In the genomic region with DNA sequence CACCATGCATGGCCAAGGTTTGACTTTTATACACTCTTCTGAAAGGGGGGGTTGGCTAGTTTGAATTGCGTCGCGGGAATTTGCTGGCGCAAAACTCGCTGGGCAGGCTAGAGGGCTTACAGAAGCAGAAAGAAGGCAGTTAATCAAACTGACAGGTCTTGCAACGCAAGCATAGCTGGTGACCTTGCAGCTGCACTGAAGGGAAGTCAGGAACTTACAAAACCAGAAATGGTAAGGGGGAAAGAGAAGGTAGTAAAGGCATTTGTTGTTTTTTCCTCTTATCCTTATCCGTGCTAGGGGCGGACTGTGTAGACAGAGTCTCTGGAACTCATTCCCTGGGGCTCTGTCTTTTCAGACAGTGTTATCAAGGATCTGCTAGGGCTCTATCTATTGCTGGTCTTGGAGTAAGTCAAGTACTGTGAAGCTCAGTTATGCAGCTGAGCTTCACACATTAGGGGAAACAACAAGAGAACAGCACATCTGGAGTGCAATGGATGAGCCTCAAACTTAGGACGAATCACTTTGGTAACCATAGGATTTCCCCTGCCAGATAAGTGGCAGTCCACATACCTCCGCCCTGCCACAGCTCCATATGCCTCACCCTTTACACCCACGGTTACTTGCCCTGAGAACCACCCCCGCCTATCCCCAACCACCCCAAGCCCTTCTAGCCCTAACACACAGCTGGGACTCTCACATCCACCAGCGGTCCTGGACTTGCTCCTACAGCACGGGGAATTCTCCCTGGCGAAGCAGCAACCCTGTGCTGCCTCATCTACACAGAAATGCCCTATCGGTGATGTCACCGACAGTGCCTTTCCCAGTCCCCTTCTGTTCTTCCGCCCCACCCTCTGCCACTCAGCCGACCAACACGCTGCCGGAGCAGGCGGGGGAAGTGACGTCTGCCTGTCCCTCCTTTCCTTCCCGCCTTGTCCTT, we compare ENCODE assay signal across 10 cellular contexts.
A peak's percentile ranks its signal among the peaks of the same experiment; 100 is the strongest.
DNase-seq lines count a peak whose midpoint lies in the region; ATAC-seq, FAIRE-seq and TF ChIP-seq lines count a peak whose summit lies in the region.
"Had no signal": no experiment of that assay in that cellular context is flagged by ENCODE, and none has a peak within 500 bp of the region (broad histone marks: within the 10 kb centered on the region; RNA-seq: fewer than 3 reads in every experiment).

No MANE protein-coding gene starts in this region.

- TF ChIP-seq POLR2A in H54 (IDR thresholded peaks at IDR 0.05; ENCODE audit: low read depth, low read length) = peak; percentile 38

- no peaks in the 10 kb centered on the region for H3K36me3 ChIP-seq in rectal smooth muscle tissue (ENCODE audit: control insufficient read depth, insufficient read depth, low read length)
- H3K36me3 ChIP-seq: prostate gland, SJCRH30 had no signal

- FAIRE-seq in H54 (lab: Jason Lieb, UNC) = no peak

- H3K27ac ChIP-seq in rectal smooth muscle tissue (ENCODE audit: low read depth, low read length) = no peak overlapping the region
- H3K27ac ChIP-seq: prostate gland, SJCRH30 had no signal

- H3K4me1 ChIP-seq in rectal smooth muscle tissue (ENCODE audit: control insufficient read depth, insufficient read depth, low read length) = no peaks in the 10 kb centered on the region
- H3K4me1 ChIP-seq: prostate gland, SJCRH30 had no signal

- ATAC-seq in HG02852 (IDR thresholded peaks at IDR 0.05; ENCODE audit: unreplicated experiment) (no peak), GM21786 (IDR thresholded peaks at IDR 0.05; ENCODE audit: unreplicated experiment) (no peak)

- DNase-seq in H54 (ENCODE audit: insufficient read length, low spot score) (peak; percentile 19), OCI-M1 (lab: John Stamatoyannopoulos, UW) (peak; percentile 72), epithelial cell of proximal tubule (ENCODE audit: low read depth) (no peak), globus pallidus (ENCODE audit: low spot score) (no peak), iPS-NIHi11 (ENCODE audit: low spot score) (no peak)

- H3K27me3 ChIP-seq in rectal smooth muscle tissue (ENCODE audit: control insufficient read depth, insufficient read depth, low read length) = no peaks in the 10 kb centered on the region
- H3K27me3 ChIP-seq: SJCRH30 had no signal

- H3K9ac ChIP-seq in rectal smooth muscle tissue (ENCODE audit: low read length) = no peak overlapping the region

- H3K4me3 ChIP-seq in epithelial cell of proximal tubule (ENCODE audit: low read depth, low read length) = peak overlapping the region; percentile 35
- peak overlapping the region; percentile 40 for H3K4me3 ChIP-seq in rectal smooth muscle tissue (ENCODE audit: low read length)
- H3K4me3 ChIP-seq: prostate gland, SJCRH30 had no signal

- TF ChIP-seq CTCF in epithelial cell of proximal tubule (conservative IDR thresholded peaks at IDR 0.05; ENCODE audit: low read depth, low read length) = no peak

Comparison
In these comparisons a context has a peak if more than half of its experiments do, and no peak if none do; other contexts are left out.
1. DNase-seq: peak in H54 (single experiment) and OCI-M1 (single experiment); none in epithelial cell of proximal tubule (single experiment), globus pallidus (single experiment) and iPS-NIHi11 (single experiment).